13 cellular contexts compared by ENCODE assay signal in genomic region chr22:47089796-47090460, GRCh38.
DNase-seq lines count a peak whose midpoint lies in the region; ATAC-seq and TF ChIP-seq lines count a peak whose summit lies in the region.
"Had no signal": no experiment of that assay in that cellular context is flagged by ENCODE, and none has a peak within 500 bp of the region (broad histone marks: within the 10 kb centered on the region; RNA-seq: fewer than 3 reads in every experiment).

No MANE protein-coding gene starts in this region.

- H3K27ac Mint-ChIP-seq in H9, result peak overlapping the region in 1 of 3 experiments; percentile 59; a peak in 1 of 7 replicates

- no peak for TF ChIP-seq CTCF in H9 (conservative IDR thresholded peaks at IDR 0.05)
- no peak for TF ChIP-seq CTCF in sigmoid colon (IDR thresholded peaks at IDR 0.05)

- no peak overlapping the region for H2AK5ac ChIP-seq in H9 (ENCODE audit: insufficient read length, low read length)

- peaks cover 35 to 36% of the 10 kb centered on the region in 2 experiments for H3K4me1 Mint-ChIP-seq in H9

- H2BK15ac ChIP-seq in H9 (ENCODE audit: low read depth, low read length), result no peak overlapping the region

- H4K5ac ChIP-seq in H9 (ENCODE audit: insufficient read length, low read depth, low read length), result no peak overlapping the region

- H3K36me3 ChIP-seq in sigmoid colon, result no peaks in the 10 kb centered on the region

- H3K9me3 Mint-ChIP-seq in H9, result peaks cover 9 to 21% of the 10 kb centered on the region in 2 experiments; a peak in 4 of 5 replicates

- H3T11ph ChIP-seq in H9 (ENCODE audit: low read length), result no peak overlapping the region

- no peak overlapping the region for H3K14ac ChIP-seq in H9 (ENCODE audit: insufficient read depth, low read length)

- no peak overlapping the region for H2AFZ ChIP-seq in H9 (ENCODE audit: low read length)

- H2BK12ac ChIP-seq in H9 (ENCODE audit: insufficient read length, low read depth, low read length), result no peak overlapping the region

- H3K18ac ChIP-seq in H9 (ENCODE audit: insufficient read length, low read depth, low read length), result no peak overlapping the region

- no peak overlapping the region for H3K9ac ChIP-seq in H9 (ENCODE audit: extremely low read depth, insufficient read length, low read length)

- peak; percentile 14 for ATAC-seq in left colon
- ATAC-seq in GM21526 (IDR thresholded peaks at IDR 0.05; ENCODE audit: low FRiP score, unreplicated experiment), result no peak
- no peak for ATAC-seq in GM21360 (IDR thresholded peaks at IDR 0.05; ENCODE audit: unreplicated experiment)
- ATAC-seq: stimulated activated naive CD8-positive, alpha-beta T cell treated with anti-CD3 and anti-CD28 coated beads, Interleukin-15, Interleukin-2, amounts not matched to agents 100 U/mL and 50 U/mL, for 24 hours had no signal

- H3K56ac ChIP-seq in H9 (ENCODE audit: insufficient read length, low read depth, low read length), result no peak overlapping the region

- peak overlapping the region in 3 of 4 donors; percentile 28 to 49 (median 45) for H3K4me3 ChIP-seq in sigmoid colon

- H3K23me2 ChIP-seq in H9 (ENCODE audit: insufficient read length, low read depth, low read length, poor library complexity, severe bottlenecking), result peaks cover 4% of the 10 kb centered on the region

- TF ChIP-seq POLR2A in sigmoid colon (IDR thresholded peaks at IDR 0.05), result no peak

- DNase-seq in H9, result no peak
- peak; percentile 27 for DNase-seq in amniotic epithelial cell (ENCODE audit: low read depth)
- no peak for DNase-seq in left colon
- no peak for DNase-seq in sigmoid colon
- no peak for DNase-seq in putamen (ENCODE audit: low spot score)
- DNase-seq in NOMO-1 treated with DMSO at 0.1 percent for 48 hours (lab: John Stamatoyannopoulos, UW; ENCODE audit: unreplicated experiment), result no peak
- DNase-seq: NCI-H1048; NCI-H82; SHP77; stimulated activated CD4-positive, alpha-beta T cell treated with anti-CD3 and anti-CD28 coated beads, Interleukin-2, amount 100 ng/mL, for 48 hours; stimulated activated naive CD8-positive, alpha-beta T cell treated with anti-CD3 and anti-CD28 coated beads, Interleukin-15, Interleukin-2, amounts not matched to agents 100 U/mL and 50 U/mL, for 24 hours had no signal

- no peak overlapping the region for H2BK120ac ChIP-seq in H9 (ENCODE audit: low read depth, low read length, poor library complexity, severe bottlenecking)

- H3K79me2 ChIP-seq in H9 (ENCODE audit: insufficient read depth, low read length), result no peaks in the 10 kb centered on the region

- peak overlapping the region; percentile 70 for H3K4me2 ChIP-seq in H9 (ENCODE audit: insufficient read depth, insufficient read length, low read length)

- H4K20me1 ChIP-seq in H9 (ENCODE audit: control insufficient read depth, insufficient read depth, insufficient read length), result no peaks in the 10 kb centered on the region

- TF ChIP-seq EP300 in sigmoid colon (IDR thresholded peaks at IDR 0.05), result no peak

- WGBS in H9 (ENCODE audit: extremely low coverage, insufficient read length, low lambda C conversion rate), result no CpG with 5 or more reads among the region's 21 CpGs
- WGBS in sigmoid colon, 2 donors, result 71 to 81% methylated on average over 21 of the region's 21 CpGs

- no peaks in the 10 kb centered on the region for H3K79me1 ChIP-seq in H9 (ENCODE audit: insufficient read depth, low read depth, low read length, poor library complexity, severe bottlenecking)

- H2BK5ac ChIP-seq in H9 (ENCODE audit: insufficient read length, low read length), result no peak overlapping the region

- peaks cover 7% of the 10 kb centered on the region for H3K27me3 Mint-ChIP-seq in H9 (ENCODE audit: low read depth)

- no peak overlapping the region for H3K23ac ChIP-seq in H9 (ENCODE audit: insufficient read length, low read depth, low read length)

- H4K91ac ChIP-seq in H9 (ENCODE audit: insufficient read length, low read depth, low read length), result no peak overlapping the region

- H3K27ac ChIP-seq in H9 (ENCODE audit: insufficient read length, low read depth, low read length), result no peak overlapping the region
- H3K27ac ChIP-seq in sigmoid colon, result no peak overlapping the region

- H3K4me3 Mint-ChIP-seq in H9, result peak overlapping the region; percentile 60 to 83

- H4K8ac ChIP-seq in H9 (replicated peaks; ENCODE audit: insufficient read length, low read depth, low read length), result no peak overlapping the region

- intact Hi-C loops in left colon (cut with DNase I, micrococcal nuclease), result no loop called here
- intact Hi-C loops in sigmoid colon (cut with DNase I), result no loop called here

- H3K4me1 ChIP-seq in H9 (ENCODE audit: insufficient read depth, low read length) (no peaks in the 10 kb centered on the region; the same call in 1 of the 2 replicates), sigmoid colon (peaks cover 0 to 19% (median 12%) of the 10 kb centered on the region in 4 donors)

- H3K27me3 ChIP-seq in H9 (ENCODE audit: insufficient read depth, low read length) (no peaks in the 10 kb centered on the region), sigmoid colon (no peaks in the 10 kb centered on the region)

- no peak overlapping the region for H2BK20ac ChIP-seq in H9 (ENCODE audit: low read depth, low read length, poor library complexity, severe bottlenecking)

- H3K4ac ChIP-seq in H9 (ENCODE audit: low read depth, low read length), result no peak overlapping the region

- H3K9me3 ChIP-seq in H9 (ENCODE audit: control insufficient read depth, low read depth, low read length) (peaks cover 6% of the 10 kb centered on the region), sigmoid colon (no peaks in the 10 kb centered on the region)

- peaks cover 2 to 10% (median 8%) of the 10 kb centered on the region in 3 experiments for H3K36me3 Mint-ChIP-seq in H9 (ENCODE audit: insufficient read depth in 1 of 3, low read depth in 3 of 3)
